Comparison of ENCODE assay signal across 1 cellular context in genomic region chr1:204302769-204303168, GRCh38.
TF ChIP-seq lines count a peak whose summit lies in the region.

No MANE protein-coding gene starts in this region.

TF ChIP-seq in A549, 52 proteins besides CTCF, POLR2A, EP300 and RAD21:
- no peak for TF ChIP-seq FOSB (CRISPR knock-in tag; IDR thresholded peaks at IDR 0.05)
- no peak for TF ChIP-seq ATOH8 (CRISPR knock-in tag; IDR thresholded peaks at IDR 0.05; ENCODE audit: low read depth)
- no peak for TF ChIP-seq RNF2 (IDR thresholded peaks at IDR 0.05; ENCODE audit: borderline replicate concordance, low read depth)
- TF ChIP-seq CHD2 (IDR thresholded peaks at IDR 0.05; ENCODE audit: low read length, partially characterized antibody), result no peak
- no peak for TF ChIP-seq SREBF2 (IDR thresholded peaks at IDR 0.05)
- no peak for TF ChIP-seq RCOR1 (IDR thresholded peaks at IDR 0.05; ENCODE audit: low read depth, low read length)
- no peak for TF ChIP-seq REST (IDR thresholded peaks at IDR 0.05)
- TF ChIP-seq GATA3 (IDR thresholded peaks at IDR 0.05; ENCODE audit: borderline replicate concordance), result no peak
- TF ChIP-seq RARB (CRISPR knock-in tag; IDR thresholded peaks at IDR 0.05), result no peak
- TF ChIP-seq NR3C1 (IDR thresholded peaks at IDR 0.05), result no peak
- no peak for TF ChIP-seq KDM1A (IDR thresholded peaks at IDR 0.05; ENCODE audit: low read depth)
- no peak for TF ChIP-seq HOXA7 (CRISPR knock-in tag; IDR thresholded peaks at IDR 0.05)
- TF ChIP-seq PHF8 (IDR thresholded peaks at IDR 0.05; ENCODE audit: borderline replicate concordance, low read depth), result no peak
- TF ChIP-seq MAX (IDR thresholded peaks at IDR 0.05), result no peak
- no peak for TF ChIP-seq ELK1 (IDR thresholded peaks at IDR 0.05; ENCODE audit: low read depth, low read length)
- no peak for TF ChIP-seq ZSCAN20 (CRISPR knock-in tag; IDR thresholded peaks at IDR 0.05)
- no peak for TF ChIP-seq CEBPB (IDR thresholded peaks at IDR 0.05)
- TF ChIP-seq ZNF302 (CRISPR knock-in tag; IDR thresholded peaks at IDR 0.05), result no peak
- TF ChIP-seq HMGXB4 (CRISPR knock-in tag; IDR thresholded peaks at IDR 0.05; ENCODE audit: borderline replicate concordance), result no peak
- TF ChIP-seq BHLHE40 (IDR thresholded peaks at IDR 0.05; ENCODE audit: low read depth, low read length), result no peak
